Comparison of ENCODE assay signal across 10 cellular contexts in the genomic region with DNA sequence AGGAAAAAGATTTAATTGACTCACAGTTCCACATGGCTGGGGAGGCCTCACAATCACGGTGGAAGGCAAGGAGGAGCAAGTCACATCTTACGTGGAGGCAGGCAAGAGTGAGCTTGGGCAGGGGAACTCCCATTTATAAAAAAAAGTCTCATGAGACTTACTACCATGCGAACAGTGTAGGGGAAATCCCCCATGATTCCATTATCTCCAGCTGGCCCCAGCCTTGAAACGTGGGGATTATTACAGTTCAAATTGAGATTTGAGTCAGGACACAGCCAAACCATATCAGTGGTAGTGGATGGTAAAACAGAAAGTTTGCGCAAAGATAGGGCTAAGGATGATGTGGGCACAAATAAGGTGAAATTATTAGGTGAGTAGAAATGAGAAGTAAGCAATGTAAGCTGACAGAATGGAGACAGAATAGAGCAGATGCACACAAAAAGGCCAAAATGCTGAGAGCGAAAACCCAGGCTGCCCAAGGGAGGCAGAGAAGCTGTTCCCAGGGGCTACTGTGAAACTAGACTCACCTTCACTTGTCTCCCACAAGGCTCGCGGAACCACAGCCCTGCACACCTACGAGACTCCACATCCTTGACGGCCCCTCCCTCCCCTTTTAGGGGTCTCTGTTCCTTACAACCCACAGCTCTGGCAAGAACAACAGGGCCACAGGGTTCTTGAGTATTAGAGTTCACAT.
DNase-seq lines count a peak whose midpoint lies in the region; ATAC-seq and TF ChIP-seq lines count a peak whose summit lies in the region.
"Had no signal": no experiment of that assay in that cellular context is flagged by ENCODE, and none has a peak within 500 bp of the region (broad histone marks: within the 10 kb centered on the region; RNA-seq: fewer than 3 reads in every experiment).

No MANE protein-coding gene starts in this region.

- H3K4me3 ChIP-seq in OCI-LY3 (ENCODE audit: low read length) = peak overlapping the region; percentile 14; the same call in 1 of the 2 replicates
- no peak overlapping the region for H3K4me3 ChIP-seq in foreskin fibroblast (ENCODE audit: low read depth in 1 of 2, low read length in 2 of 2)
- H3K4me3 ChIP-seq in OCI-LY7 (ENCODE audit: low read depth, low read length, poor library complexity, severe bottlenecking) = no peak overlapping the region
- H3K4me3 ChIP-seq: right lobe of liver had no signal

- H4K20me1 ChIP-seq in OCI-LY3 (ENCODE audit: insufficient read depth, low read length) = no peaks in the 10 kb centered on the region
- no peaks in the 10 kb centered on the region for H4K20me1 ChIP-seq in OCI-LY7 (ENCODE audit: insufficient read depth, low read length)

- peaks cover 7% of the 10 kb centered on the region; the same call in 1 of the 2 replicates for H3K9me3 ChIP-seq in OCI-LY3 (ENCODE audit: insufficient read depth, low read length)
- H3K9me3 ChIP-seq in OCI-LY7 (ENCODE audit: low read length) = no peaks in the 10 kb centered on the region
- H3K9me3 ChIP-seq: right lobe of liver had no signal

- H3K4me2 ChIP-seq in OCI-LY3 (ENCODE audit: low read length) = peak overlapping the region; percentile 50
- no peak overlapping the region for H3K4me2 ChIP-seq in OCI-LY7 (ENCODE audit: low read length)

- H3K27ac ChIP-seq in OCI-LY3 (ENCODE audit: low read length) (peak overlapping the region; percentile 77), OCI-LY7 (ENCODE audit: low read depth, low read length, poor library complexity, severe bottlenecking) (no peak overlapping the region)
- H3K27ac ChIP-seq: right lobe of liver had no signal

- peaks cover 18% of the 10 kb centered on the region for H3K27me3 ChIP-seq in OCI-LY3 (ENCODE audit: low read depth, low read length)
- H3K27me3 ChIP-seq: right lobe of liver had no signal

- intact Hi-C loops in OCI-LY7 (cut with micrococcal nuclease; ENCODE audit: unreplicated experiment) = no loop called here

- H3K9me2 ChIP-seq in OCI-LY7 (ENCODE audit: insufficient read depth, low read length) = no peaks in the 10 kb centered on the region

- BruUV-seq in OCI-LY7 (replicated peaks; lab: Mats Ljungman, UMichigan) = no TSS peak

- H3K9ac ChIP-seq in OCI-LY3 (ENCODE audit: low read length) = no peak overlapping the region

- POLR2A ChIA-PET in OCI-LY7 (lab: Charles Lee) = no interaction called here

- no peaks in the 10 kb centered on the region for H3K79me2 ChIP-seq in OCI-LY3 (ENCODE audit: low read length)
- H3K79me2 ChIP-seq in OCI-LY7 (ENCODE audit: insufficient read depth, low read depth, low read length) = no peaks in the 10 kb centered on the region

- CTCF ChIA-PET in OCI-LY7 (lab: Charles Lee; ENCODE audit: unreplicated experiment) = no interaction called here

- DNase-seq in foreskin fibroblast = no peak
- no peak for DNase-seq in kidney glomerular epithelial cell (lab: John Stamatoyannopoulos, UW)
- no peak for DNase-seq in midbrain (lab: John Stamatoyannopoulos, UW)
- DNase-seq in OCI-LY7 (ENCODE audit: low spot score) = no peak
- DNase-seq: NCI-H524 treated with DMSO at 0.1 percent for 48 hours, right lobe of liver had no signal

- H3K4me1 ChIP-seq in OCI-LY3 (ENCODE audit: low read length) (peaks cover 22% of the 10 kb centered on the region), OCI-LY7 (ENCODE audit: insufficient read depth, low read length, poor library complexity, severe bottlenecking) (no peaks in the 10 kb centered on the region)
- H3K4me1 ChIP-seq: right lobe of liver had no signal

- TF ChIP-seq CTCF in OCI-LY3 (IDR thresholded peaks at IDR 0.05; ENCODE audit: low read depth, low read length) = no peak
- no peak for TF ChIP-seq CTCF in foreskin fibroblast (IDR thresholded peaks at IDR 0.05; ENCODE audit: low read depth, low read length)
- TF ChIP-seq CTCF in OCI-LY7 (conservative IDR thresholded peaks at IDR 0.05; ENCODE audit: low read length) = no peak

- no peak overlapping the region for H2AFZ ChIP-seq in OCI-LY3 (ENCODE audit: low read depth, low read length)
- H2AFZ ChIP-seq in OCI-LY7 (ENCODE audit: low read length) = no peak overlapping the region

- ATAC-seq in GM18498 (IDR thresholded peaks at IDR 0.05; ENCODE audit: unreplicated experiment) (peak; percentile 85), GM19455 (IDR thresholded peaks at IDR 0.05; ENCODE audit: unreplicated experiment) (peak; percentile 80), HG02943 (IDR thresholded peaks at IDR 0.05; ENCODE audit: low read depth, unreplicated experiment) (peak; percentile 70)
- ATAC-seq: right lobe of liver had no signal

- H3K36me3 ChIP-seq in OCI-LY3 (replicated peaks; ENCODE audit: low read depth, low read length) (peaks cover 7% of the 10 kb centered on the region), OCI-LY7 (ENCODE audit: insufficient read depth, low read length) (no peaks in the 10 kb centered on the region)
- H3K36me3 ChIP-seq: right lobe of liver had no signal
